Comparison of ENCODE assay signal across 8 cellular contexts in genomic region chr18:32469190-32469611, GRCh38. TPM values are rescaled to one million over a fixed set of nuclear protein-coding genes. Genes with fewer than 3 reads are reported as not detected.
DNase-seq lines count a peak whose midpoint lies in the region; ATAC-seq and TF ChIP-seq lines count a peak whose summit lies in the region.

No MANE protein-coding gene starts in this region.

- peak; percentile 56 for DNase-seq in NCI-H82 (lab: John Stamatoyannopoulos, UW)
- DNase-seq in NCI-H82 treated with DMSO at 0.1 percent for 48 hours (lab: John Stamatoyannopoulos, UW; ENCODE audit: unreplicated experiment): no peak
- DNase-seq in NCI-H526 (lab: John Stamatoyannopoulos, UW): peak; percentile 23 to 58
- peak; percentile 38 for DNase-seq in MCF 10A (ENCODE audit: unreplicated experiment)
- peak in 1 of 3 donors; percentile 4 for DNase-seq in immature natural killer cell
- peak; percentile 18 to 53 for DNase-seq in gastrocnemius medialis

- BruUV-seq in MCF 10A (replicated peaks; lab: Mats Ljungman, UMichigan): TSS peak; percentile 39

- H3K4me3 Mint-ChIP-seq in MCF 10A (ENCODE audit: unreplicated experiment): peak overlapping the region; percentile 77
- H3K4me3 Mint-ChIP-seq in immature natural killer cell: peak overlapping the region; percentile 71 to 86 (median 78)

- no peaks in the 10 kb centered on the region for H3K36me3 ChIP-seq in gastrocnemius medialis

- POLR2A ChIA-PET in MCF 10A (lab: Yijun Ruan, JAX): interaction anchor here (0.8 to 4.1 kb wide), 39 partner anchors 10 to 451 kb away, joined by 3 to 171 read pairs (median 9); partner anchors contain the start of gene RNF125

- peak overlapping the region; percentile 82 to 92 (median 88) for H3K27ac ChIP-seq in gastrocnemius medialis

- CTCF ChIA-PET in MCF 10A (lab: Yijun Ruan, JAX): interaction anchor here (0.7 to 9.1 kb wide), 31 partner anchors 17 to 311 kb away, joined by 3 to 193 read pairs (median 8); no protein-coding TSS in a partner anchor

- no peaks in the 10 kb centered on the region for H3K27me3 Mint-ChIP-seq in MCF 10A (ENCODE audit: insufficient read depth, unreplicated experiment)
- H3K27me3 Mint-ChIP-seq in immature natural killer cell (ENCODE audit: low read depth in 3 of 3): peaks cover 4 to 8% (median 7%) of the 10 kb centered on the region in 3 donors

- H3K4me1 ChIP-seq in gastrocnemius medialis: peaks cover 22 to 36% of the 10 kb centered on the region in 2 donors

- ATAC-seq in gastrocnemius medialis (peak; percentile 32 to 36), GM19467 (IDR thresholded peaks at IDR 0.05; ENCODE audit: unreplicated experiment) (no peak), HG03342 (IDR thresholded peaks at IDR 0.05; ENCODE audit: unreplicated experiment) (no peak)

- H3K4me1 Mint-ChIP-seq in MCF 10A (ENCODE audit: insufficient read depth, unreplicated experiment) (peaks cover 28% of the 10 kb centered on the region), immature natural killer cell (peaks cover 32 to 46% of the 10 kb centered on the region in 2 donors)

- H3K27ac Mint-ChIP-seq in MCF 10A (ENCODE audit: low read depth, unreplicated experiment) (peak overlapping the region; percentile 57), immature natural killer cell (peak overlapping the region in 1 of 6 donors; percentile 57)

- H3K4me3 ChIP-seq in gastrocnemius medialis: peak overlapping the region; percentile 76 to 84 (median 81)

- intact Hi-C loops in MCF 10A (cut with micrococcal nuclease): loop anchor here (1.0 to 5.0 kb wide), 3 partner anchors 62 to 198 kb away; no protein-coding TSS in a partner anchor
- intact Hi-C loops in gastrocnemius medialis (cut with DNase I; ENCODE audit: low total_unique reads): loop anchor here (5.0 kb wide), 1 partner anchor 377 kb away; the partner anchor contains the start of gene RNF138

- H3K27me3 ChIP-seq in gastrocnemius medialis: no peaks in the 10 kb centered on the region

- no peaks in the 10 kb centered on the region for H3K36me3 Mint-ChIP-seq in MCF 10A (ENCODE audit: insufficient read depth, unreplicated experiment)
- peaks cover 0 to 3% (median 0%) of the 10 kb centered on the region in 3 donors for H3K36me3 Mint-ChIP-seq in immature natural killer cell

- TF ChIP-seq POLR2A in gastrocnemius medialis (IDR thresholded peaks at IDR 0.05): no peak

- TF ChIP-seq CTCF in MCF 10A (IDR thresholded peaks at IDR 0.05; ENCODE audit: unreplicated experiment): peak; percentile 8
- peak in 3 of 5 experiments; percentile 10 to 40 (median 30) for TF ChIP-seq CTCF in gastrocnemius medialis (IDR thresholded peaks at IDR 0.05 in 4 of 5, conservative IDR thresholded peaks at IDR 0.05 in 1 of 5)

- no peaks in the 10 kb centered on the region for H3K9me3 Mint-ChIP-seq in MCF 10A (ENCODE audit: unreplicated experiment)
- H3K9me3 Mint-ChIP-seq in immature natural killer cell: peaks cover 0 to 14% (median 1%) of the 10 kb centered on the region in 6 donors

- H3K9me3 ChIP-seq in gastrocnemius medialis: no peaks in the 10 kb centered on the region

- in situ Hi-C loops in gastrocnemius medialis (cut with MboI; ENCODE audit: low sequenced_read_pairs in 4 of 4): no loop called here

RNA-seq across cellular contexts. Expression of gene GAREM1, which starts 1.5 kb away (rescaled TPM):
- total RNA-seq in MCF 10A (2022) (21.4 and 24.0 TPM in 2 replicates), gastrocnemius medialis (10 to 100 TPM; 13.4 to 21.9 (median 16.4) TPM)
- under 1 TPM in 1 of 3 donors, not detected in 2; 0.03 TPM for polyA plus RNA-seq in immature natural killer cell

Comparison
In these comparisons a context has a peak if more than half of its experiments do, and no peak if none do; other contexts are left out.
1. ATAC-seq: peak in gastrocnemius medialis (2 of 2); none in GM19467 (single experiment) and HG03342 (single experiment).